9 cellular contexts compared by ENCODE assay signal in the genomic region with DNA sequence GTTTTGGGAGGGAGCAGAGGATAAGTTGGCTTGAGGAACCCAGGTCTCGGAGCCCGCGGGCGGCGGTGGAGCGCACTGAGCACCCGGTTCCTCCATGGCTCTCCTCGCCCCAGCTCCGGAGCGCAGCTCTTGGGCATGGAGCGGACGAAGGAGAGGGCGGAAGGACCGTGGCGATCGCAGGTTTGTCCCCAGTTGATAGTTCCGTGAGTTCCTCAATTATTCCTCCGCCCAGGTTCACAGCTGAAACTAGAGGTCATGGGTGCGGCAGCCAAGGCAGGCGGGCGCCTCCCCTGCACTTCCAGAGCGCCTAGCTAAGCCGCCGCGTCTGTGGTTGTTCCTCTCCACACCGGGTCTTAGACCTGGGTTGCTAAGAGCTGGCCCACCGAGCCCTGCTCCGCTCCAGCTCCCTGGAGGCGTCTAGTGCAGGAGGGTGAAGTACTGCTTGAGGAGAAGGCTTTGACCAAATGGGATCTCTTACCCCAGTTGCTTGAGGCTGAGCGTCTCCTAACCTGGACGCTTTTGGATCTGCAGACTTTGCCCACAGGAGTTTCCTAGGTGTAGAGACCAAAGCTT. TPM values are rescaled to one million over a fixed set of nuclear protein-coding genes. Genes with fewer than 3 reads are reported as not detected.
DNase-seq lines count a peak whose midpoint lies in the region; ATAC-seq and TF ChIP-seq lines count a peak whose summit lies in the region.
"Had no signal": no experiment of that assay in that cellular context is flagged by ENCODE, and none has a peak within 500 bp of the region (broad histone marks: within the 10 kb centered on the region; RNA-seq: fewer than 3 reads in every experiment).

A gene with protein sequence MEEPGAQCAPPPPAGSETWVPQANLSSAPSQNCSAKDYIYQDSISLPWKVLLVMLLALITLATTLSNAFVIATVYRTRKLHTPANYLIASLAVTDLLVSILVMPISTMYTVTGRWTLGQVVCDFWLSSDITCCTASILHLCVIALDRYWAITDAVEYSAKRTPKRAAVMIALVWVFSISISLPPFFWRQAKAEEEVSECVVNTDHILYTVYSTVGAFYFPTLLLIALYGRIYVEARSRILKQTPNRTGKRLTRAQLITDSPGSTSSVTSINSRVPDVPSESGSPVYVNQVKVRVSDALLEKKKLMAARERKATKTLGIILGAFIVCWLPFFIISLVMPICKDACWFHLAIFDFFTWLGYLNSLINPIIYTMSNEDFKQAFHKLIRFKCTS (minus strand): TSS at position 184 of the 573 bp plus-strand sequence. CDS start 88 bp downstream, at position 96.

- H3K9me3 ChIP-seq in WERI-Rb-1 (ENCODE audit: severe bottlenecking) (no peaks in the 10 kb centered on the region), Karpas-422 (ENCODE audit: low read length) (peaks cover 3% of the 10 kb centered on the region; the same call in 1 of the 2 replicates)
- H3K9me3 ChIP-seq: neutrophil had no signal

- in situ Hi-C loops in GM13976 (cut with MboI; ENCODE audit: low sequenced_read_pairs, unreplicated experiment): loop anchor here (25.0 kb wide), 1 partner anchor 1526 kb away; no protein-coding TSS in a partner anchor

- ATAC-seq in left ventricle myocardium superior: peak; percentile 22

- no peaks in the 10 kb centered on the region for H3K36me3 ChIP-seq in WERI-Rb-1
- no peaks in the 10 kb centered on the region for H3K36me3 ChIP-seq in rectal smooth muscle tissue (ENCODE audit: control insufficient read depth, insufficient read depth, low read length)
- no peaks in the 10 kb centered on the region for H3K36me3 ChIP-seq in Karpas-422 (ENCODE audit: insufficient read depth, low read length)
- H3K36me3 ChIP-seq: neutrophil had no signal

- H2AFZ ChIP-seq in Karpas-422 (ENCODE audit: low read length): no peak within 1 kb of the TSS

- H3K4me3 ChIP-seq in WERI-Rb-1 (ENCODE audit: low read depth, low read length) (peak within 1 kb of the TSS; percentile 55), rectal smooth muscle tissue (ENCODE audit: low read length) (peak within 1 kb of the TSS; percentile 60), Karpas-422 (ENCODE audit: low read length) (no peak within 1 kb of the TSS)

- no peak within 1 kb of the TSS for H3K9ac ChIP-seq in rectal smooth muscle tissue (ENCODE audit: low read length)
- no peak within 1 kb of the TSS for H3K9ac ChIP-seq in Karpas-422 (ENCODE audit: low read length)

- intact Hi-C loops in left ventricle myocardium superior (cut with micrococcal nuclease): no loop called here

- peak; percentile 32 for DNase-seq in GM13976 (ENCODE audit: low spot score)
- no peak for DNase-seq in WERI-Rb-1
- DNase-seq in left ventricle myocardium superior: no peak
- no peak for DNase-seq in Karpas-422
- no peak for DNase-seq in T1000 (lab: John Stamatoyannopoulos, UW)
- DNase-seq in NCI-H2029 treated with DMSO at 0.1 percent for 48 hours (lab: John Stamatoyannopoulos, UW): no peak
- DNase-seq in substantia nigra (lab: John Stamatoyannopoulos, UW): no peak

- H3K4me1 ChIP-seq in rectal smooth muscle tissue (ENCODE audit: control insufficient read depth, insufficient read depth, low read length) (peaks cover 2% of the 10 kb centered on the region), Karpas-422 (ENCODE audit: low read length) (no peaks in the 10 kb centered on the region)

- H3K9me2 ChIP-seq in Karpas-422 (replicated peaks; ENCODE audit: insufficient read depth, low read length): no peaks in the 10 kb centered on the region

- no peak within 1 kb of the TSS for H3K4me2 ChIP-seq in Karpas-422 (ENCODE audit: low read depth, low read length, poor library complexity, severe bottlenecking)

- H3K27me3 ChIP-seq in WERI-Rb-1 (ENCODE audit: insufficient read depth, low read depth, severe bottlenecking): peaks cover 9% of the 10 kb centered on the region
- peaks cover 23% of the 10 kb centered on the region for H3K27me3 ChIP-seq in rectal smooth muscle tissue (ENCODE audit: control insufficient read depth, insufficient read depth, low read length)
- H3K27me3 ChIP-seq in Karpas-422 (ENCODE audit: low read length): no peaks in the 10 kb centered on the region

- H3K27ac ChIP-seq in WERI-Rb-1 (no peak within 1 kb of the TSS), rectal smooth muscle tissue (ENCODE audit: low read depth, low read length) (no peak within 1 kb of the TSS), Karpas-422 (ENCODE audit: low read length) (no peak within 1 kb of the TSS), substantia nigra (ENCODE audit: low read depth, low read length, poor library complexity, severe bottlenecking) (no peak within 1 kb of the TSS)
- H3K27ac ChIP-seq: neutrophil had no signal

- H3K79me2 ChIP-seq in Karpas-422 (ENCODE audit: low read length): no peaks in the 10 kb centered on the region

- no peaks in the 10 kb centered on the region for H4K20me1 ChIP-seq in Karpas-422 (ENCODE audit: insufficient read depth, low read depth, low read length)

- TF ChIP-seq CTCF in GM13976 (IDR thresholded peaks at IDR 0.05; ENCODE audit: borderline replicate concordance, control extremely low read depth, extremely low read depth, insufficient read depth, missing control alignments): no peak
- TF ChIP-seq CTCF in WERI-Rb-1 (IDR thresholded peaks at IDR 0.05; ENCODE audit: low read depth, low read length): no peak

RNA-seq across cellular contexts. Expression of the gene that starts here (rescaled TPM):
- total RNA-seq in left ventricle myocardium superior: not detected
- not detected in 2 replicates for total RNA-seq in Karpas-422 (2014; rRNA removed; shearing (Covaris generic); ENCODE audit: low replicate concordance)

Comparison
In these comparisons a context has a peak if more than half of its experiments do, and no peak if none do; other contexts are left out.
1. Peak in ATAC-seq in left ventricle myocardium superior; RNA of the gene not detected or under 1 TPM.